8 cellular contexts compared by ENCODE assay signal in genomic region chr11:96738311-96738710, GRCh38.
"Had no signal": no experiment of that assay in that cellular context is flagged by ENCODE, and none has a peak within 500 bp of the region (broad histone marks: within the 10 kb centered on the region; RNA-seq: fewer than 3 reads in every experiment).

No MANE protein-coding gene starts in this region.

- H2AFZ ChIP-seq: GM23248 had no signal

- H3K27me3 Mint-ChIP-seq: IgD-negative memory B cell had no signal

- H3K27ac ChIP-seq: GM23248, HL-60 had no signal

- H3K4me3 ChIP-seq: GM23248, HAP-1 had no signal

- H3K27ac Mint-ChIP-seq: HFFc6 had no signal

- H3K4me1 ChIP-seq: HAP-1 had no signal

- DNase-seq: GM23248, GOT3, HFFc6 had no signal

- ATAC-seq: HCT116, HepG2 had no signal

- H3K9ac ChIP-seq: GM23248 had no signal

- H3K36me3 Mint-ChIP-seq: IgD-negative memory B cell had no signal

- H3K4me3 Mint-ChIP-seq: HFFc6, IgD-negative memory B cell had no signal

- H3K9me3 ChIP-seq: HAP-1 had no signal

- H3K36me3 ChIP-seq: HAP-1 had no signal

- H3K9me3 Mint-ChIP-seq: HFFc6 had no signal
